ENCODE assay signal across 8 cellular contexts in the genomic region with DNA sequence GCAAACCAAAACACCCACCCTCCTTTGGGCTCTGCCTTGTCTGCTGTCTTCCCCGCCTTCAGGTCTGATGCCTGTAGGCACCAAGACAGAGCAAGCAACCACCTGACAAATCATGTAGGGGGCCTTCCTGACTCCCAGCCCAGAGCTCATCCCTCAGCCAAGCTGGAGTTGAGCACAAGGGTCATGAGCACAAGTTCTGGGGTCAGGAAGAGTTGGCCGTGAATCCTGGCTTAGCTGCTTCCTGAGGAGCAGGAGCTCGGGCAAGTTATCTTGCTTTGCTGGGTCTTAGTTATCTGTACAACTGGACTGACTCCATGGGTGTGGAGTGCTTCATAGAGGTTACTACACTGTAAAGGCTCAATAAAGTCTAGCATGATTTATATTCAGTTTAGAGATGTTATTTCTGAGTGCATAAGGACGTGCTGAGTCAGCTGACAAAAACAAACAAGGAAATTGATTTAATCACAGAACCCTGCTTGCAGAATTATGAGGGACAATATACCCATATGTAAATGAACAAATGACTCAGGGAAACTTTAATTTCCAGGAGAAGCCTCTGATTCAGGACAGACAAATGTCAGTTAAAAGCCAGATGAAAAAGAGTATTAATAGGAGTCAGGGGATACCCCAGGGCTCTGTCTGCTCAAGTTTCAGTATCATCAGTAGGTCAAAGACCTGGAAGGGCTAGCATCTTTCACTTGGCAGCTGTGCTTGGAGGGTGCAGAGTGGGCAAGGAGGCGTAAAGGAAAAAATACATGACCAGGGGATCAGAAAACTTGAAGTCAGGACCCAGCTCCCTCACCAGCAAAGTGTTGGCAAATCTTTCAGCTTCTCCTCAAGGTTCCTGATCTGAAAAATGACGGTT. TPM values are rescaled to one million over a fixed set of nuclear protein-coding genes. Genes with fewer than 3 reads are reported as not detected.
DNase-seq lines count a peak whose midpoint lies in the region; ATAC-seq, FAIRE-seq and TF ChIP-seq lines count a peak whose summit lies in the region.

No MANE protein-coding gene starts in this region.

- H3K4me2 ChIP-seq in OCI-LY3 (ENCODE audit: low read length): peak overlapping the region; percentile 21; the same call in 1 of the 2 replicates

- no peaks in the 10 kb centered on the region for H4K20me1 ChIP-seq in OCI-LY3 (ENCODE audit: insufficient read depth, low read length)

- no peaks in the 10 kb centered on the region for H3K27me3 ChIP-seq in OCI-LY3 (ENCODE audit: low read depth, low read length)
- no peaks in the 10 kb centered on the region for H3K27me3 ChIP-seq in small intestine (ENCODE audit: control insufficient read depth in 2 of 2, insufficient read depth in 2 of 2, low read length in 2 of 2)

- TF ChIP-seq CTCF in OCI-LY3 (IDR thresholded peaks at IDR 0.05; ENCODE audit: low read depth, low read length): no peak

- ATAC-seq in GM18861 (IDR thresholded peaks at IDR 0.05; ENCODE audit: unreplicated experiment): peak; percentile 31
- no peak for ATAC-seq in GM18870 (IDR thresholded peaks at IDR 0.05; ENCODE audit: unreplicated experiment)
- no peak for ATAC-seq in GM21576 (IDR thresholded peaks at IDR 0.05; ENCODE audit: unreplicated experiment)
- ATAC-seq in HG03139 (IDR thresholded peaks at IDR 0.05; ENCODE audit: unreplicated experiment): no peak

- H3K9me3 ChIP-seq in OCI-LY3 (ENCODE audit: insufficient read depth, low read length) (no peaks in the 10 kb centered on the region), small intestine (ENCODE audit: control insufficient read depth, low read depth) (no peaks in the 10 kb centered on the region)

- H3K4me3 ChIP-seq in OCI-LY3 (ENCODE audit: low read length) (no peak overlapping the region), small intestine (ENCODE audit: low read depth in 1 of 2, low read length in 2 of 2) (no peak overlapping the region)

- H3K9ac ChIP-seq in OCI-LY3 (ENCODE audit: low read length): no peak overlapping the region

- H3K27ac ChIP-seq in OCI-LY3 (ENCODE audit: low read length) (no peak overlapping the region), small intestine (ENCODE audit: low read depth in 1 of 2, low read length in 1 of 2) (peak overlapping the region; percentile 85 to 92)

- H3K36me3 ChIP-seq in OCI-LY3 (replicated peaks; ENCODE audit: low read depth, low read length) (peaks cover 11% of the 10 kb centered on the region), small intestine (ENCODE audit: control insufficient read depth in 2 of 2, insufficient read depth in 2 of 2, low read length in 2 of 2) (peaks cover 2% of the 10 kb centered on the region in 2 donors)

- H3K4me1 ChIP-seq in OCI-LY3 (ENCODE audit: low read length) (peaks cover 22% of the 10 kb centered on the region), small intestine (ENCODE audit: control insufficient read depth in 2 of 2, insufficient read depth in 1 of 2, low read depth in 1 of 2, low read length in 1 of 2) (peaks cover 18 to 25% of the 10 kb centered on the region in 2 donors)

- no peak for FAIRE-seq in small intestine (lab: Jason Lieb, UNC)

- no peak overlapping the region for H2AFZ ChIP-seq in OCI-LY3 (ENCODE audit: low read depth, low read length)

- 44 to 51% (median 48%) methylated on average over 6 of the region's 6 CpGs for WGBS in small intestine, 3 donors

- DNase-seq in fibroblast of gingiva (ENCODE audit: low read depth) (peak; percentile 22), small intestine (peak; percentile 93), Kasumi-1 (lab: John Stamatoyannopoulos, UW) (no peak)

- no peaks in the 10 kb centered on the region for H3K79me2 ChIP-seq in OCI-LY3 (ENCODE audit: low read length)

RNA-seq across cellular contexts. Expression of a gene that starts 15.1 kb away (rescaled TPM):
- polyA plus RNA-seq in small intestine: over 10,000 TPM in 2 of 3 donors, 10 to 100 TPM in 1; 62.3 to 22,236 (median 10,383) TPM

RNA-seq across cellular contexts. Expression of a gene that starts 22.8 kb away (rescaled TPM):
- polyA plus RNA-seq in small intestine: over 10,000 TPM in 1 of 3 donors, 1,000 to 10,000 TPM in 1, 100 to 1,000 TPM in 1; 273 to 10,182 (median 4,196) TPM

RNA-seq across cellular contexts. Expression of a gene that starts 29.4 kb away (rescaled TPM):
- 1,000 to 10,000 TPM in 2 of 3 donors, 100 to 1,000 TPM in 1; 338 to 9,049 (median 8,594) TPM for polyA plus RNA-seq in small intestine

Comparison
In these comparisons a context has a peak if more than half of its experiments do, and no peak if none do; other contexts are left out.
1. DNase-seq: peak in fibroblast of gingiva (single experiment) and small intestine (single experiment); none in Kasumi-1 (0 of 2).